Comparison of ENCODE assay signal across 8 cellular contexts in genomic region chr17:4263282-4264215, GRCh38. TPM values are rescaled to one million over a fixed set of nuclear protein-coding genes. Genes with fewer than 3 reads are reported as not detected.
DNase-seq lines count a peak whose midpoint lies in the region; ATAC-seq and TF ChIP-seq lines count a peak whose summit lies in the region.

TSS of gene ANKFY1 (minus strand) at chr17:4263979. CDS start at chr17:4263941, 38 bp downstream.

- CTCF ChIA-PET in RWPE1 (lab: Yijun Ruan, JAX), result interaction anchor here (0.6 kb wide), 3 partner anchors 19 to 36 kb away, joined by 3 read pairs; no protein-coding TSS in a partner anchor

- H3K4me1 ChIP-seq in GM23338 (ENCODE audit: insufficient read depth), result peaks cover 13% of the 10 kb centered on the region

- peaks cover 11% of the 10 kb centered on the region; the same call in 1 of the 2 replicates for H3F3A ChIP-seq in GM23338 (replicated peaks; ENCODE audit: low read depth)

- H3K79me2 ChIP-seq in GM23338 (replicated peaks; ENCODE audit: insufficient read depth), result peaks cover 52% of the 10 kb centered on the region

- peak within 1 kb of the TSS; percentile 33 for H3K27ac ChIP-seq in GM23338 (ENCODE audit: low read depth)
- H3K27ac ChIP-seq in RWPE1, result peak within 1 kb of the TSS; percentile 77

- DNase-seq in DMS79 treated with DMSO at 0.1 percent for 48 hours (lab: John Stamatoyannopoulos, UW), result peak; percentile 95
- peak; percentile 98 for DNase-seq in GM23338 (ENCODE audit: low spot score)
- peak; percentile 96 for DNase-seq in LoVo (ENCODE audit: low spot score)
- DNase-seq in RWPE1 (ENCODE audit: low spot score), result peak; percentile 98
- peak; percentile 90 for DNase-seq in fibroblast of mammary gland (ENCODE audit: low read depth)
- DNase-seq in naive thymus-derived CD8-positive, alpha-beta T cell, result peak; percentile 96 to 99 (median 98)
- peak; percentile 98 for DNase-seq in stimulated activated naive B cell treated with anti-CD40 and anti-IgM and Interleukin-4, amounts not matched to agents 10 μg/mL and 1 μg/mL and 100 μg/mL, for 72 hours

- H3K4me1 Mint-ChIP-seq in GM23338, result peaks cover 32% of the 10 kb centered on the region
- peaks cover 24% of the 10 kb centered on the region for H3K4me1 Mint-ChIP-seq in activated T-helper 17 cell treated with anti-CD3 and anti-CD28 coated beads, Interleukin-2, amount 50 U/mL, for 72 hours
- H3K4me1 Mint-ChIP-seq in naive thymus-derived CD8-positive, alpha-beta T cell, result peaks cover 21 to 44% (median 40%) of the 10 kb centered on the region in 4 donors
- peaks cover 33 to 44% of the 10 kb centered on the region in 2 donors for H3K4me1 Mint-ChIP-seq in stimulated activated naive B cell treated with anti-CD40 and anti-IgM and Interleukin-4, amounts not matched to agents 10 μg/mL and 1 μg/mL and 100 μg/mL, for 72 hours

- peaks cover 42% of the 10 kb centered on the region for H4K20me1 ChIP-seq in GM23338 (replicated peaks; ENCODE audit: insufficient read depth)

- TF ChIP-seq CTCF in GM23338 (conservative IDR thresholded peaks at IDR 0.05; ENCODE audit: low read depth in 2 of 2) (no peak), RWPE1 (conservative IDR thresholded peaks at IDR 0.05; ENCODE audit: low read depth) (no peak), fibroblast of mammary gland (conservative IDR thresholded peaks at IDR 0.05; ENCODE audit: control insufficient read depth, insufficient read depth, low read depth, low read length) (no peak)

- peaks cover 14% of the 10 kb centered on the region for H3K9me3 Mint-ChIP-seq in GM23338
- peaks cover 4% of the 10 kb centered on the region for H3K9me3 Mint-ChIP-seq in activated T-helper 17 cell treated with anti-CD3 and anti-CD28 coated beads, Interleukin-2, amount 50 U/mL, for 72 hours
- H3K9me3 Mint-ChIP-seq in naive thymus-derived CD8-positive, alpha-beta T cell, result no peaks in the 10 kb centered on the region
- H3K9me3 Mint-ChIP-seq in stimulated activated naive B cell treated with anti-CD40 and anti-IgM and Interleukin-4, amounts not matched to agents 10 μg/mL and 1 μg/mL and 100 μg/mL, for 72 hours, result peaks cover 4 to 5% of the 10 kb centered on the region in 2 donors

- peaks cover 7% of the 10 kb centered on the region for H3K27me3 Mint-ChIP-seq in GM23338 (ENCODE audit: insufficient read depth, low read depth, poor library complexity)
- H3K27me3 Mint-ChIP-seq in activated T-helper 17 cell treated with anti-CD3 and anti-CD28 coated beads, Interleukin-2, amount 50 U/mL, for 72 hours, result no peaks in the 10 kb centered on the region
- no peaks in the 10 kb centered on the region for H3K27me3 Mint-ChIP-seq in naive thymus-derived CD8-positive, alpha-beta T cell
- no peaks in the 10 kb centered on the region for H3K27me3 Mint-ChIP-seq in stimulated activated naive B cell treated with anti-CD40 and anti-IgM and Interleukin-4, amounts not matched to agents 10 μg/mL and 1 μg/mL and 100 μg/mL, for 72 hours

- peak within 1 kb of the TSS; percentile 85 for H3K4me2 ChIP-seq in GM23338

- peak within 1 kb of the TSS; percentile 88 for H3K4me3 Mint-ChIP-seq in GM23338
- H3K4me3 Mint-ChIP-seq in activated T-helper 17 cell treated with anti-CD3 and anti-CD28 coated beads, Interleukin-2, amount 50 U/mL, for 72 hours, result peak within 1 kb of the TSS; percentile 99
- H3K4me3 Mint-ChIP-seq in naive thymus-derived CD8-positive, alpha-beta T cell, result peak within 1 kb of the TSS; percentile 89 to 97 (median 95)
- H3K4me3 Mint-ChIP-seq in stimulated activated naive B cell treated with anti-CD40 and anti-IgM and Interleukin-4, amounts not matched to agents 10 μg/mL and 1 μg/mL and 100 μg/mL, for 72 hours, result peak within 1 kb of the TSS; percentile 87 to 94

- no peaks in the 10 kb centered on the region for H3K9me2 ChIP-seq in GM23338 (ENCODE audit: insufficient read depth)

- ATAC-seq in GM23338, result peak; percentile 92
- peak; percentile 100 for ATAC-seq in activated T-helper 17 cell treated with anti-CD3 and anti-CD28 coated beads, Interleukin-2, amount 50 U/mL, for 72 hours (replicated peaks)
- peak; percentile 97 for ATAC-seq in naive thymus-derived CD8-positive, alpha-beta T cell
- ATAC-seq in stimulated activated naive B cell treated with anti-CD40 and anti-IgM and Interleukin-4, amounts not matched to agents 10 μg/mL and 1 μg/mL and 100 μg/mL, for 72 hours (replicated peaks), result peak; percentile 97 to 98

- no peaks in the 10 kb centered on the region for H3K27me3 ChIP-seq in GM23338 (ENCODE audit: insufficient read depth)

- H2AFZ ChIP-seq in GM23338, result peak within 1 kb of the TSS; percentile 57

- peak within 1 kb of the TSS; percentile 94 for H3K4me3 ChIP-seq in GM23338
- peak within 1 kb of the TSS; percentile 90 for H3K4me3 ChIP-seq in fibroblast of mammary gland (ENCODE audit: control insufficient read depth, low read depth, low read length)

- peaks cover 37% of the 10 kb centered on the region for H3K36me3 Mint-ChIP-seq in GM23338 (ENCODE audit: low read depth)
- peaks cover 29% of the 10 kb centered on the region for H3K36me3 Mint-ChIP-seq in activated T-helper 17 cell treated with anti-CD3 and anti-CD28 coated beads, Interleukin-2, amount 50 U/mL, for 72 hours (ENCODE audit: low read depth)
- peaks cover 0 to 15% (median 9%) of the 10 kb centered on the region in 3 donors for H3K36me3 Mint-ChIP-seq in naive thymus-derived CD8-positive, alpha-beta T cell
- peaks cover 23 to 45% of the 10 kb centered on the region in 2 donors for H3K36me3 Mint-ChIP-seq in stimulated activated naive B cell treated with anti-CD40 and anti-IgM and Interleukin-4, amounts not matched to agents 10 μg/mL and 1 μg/mL and 100 μg/mL, for 72 hours

- H3K36me3 ChIP-seq in GM23338 (ENCODE audit: insufficient read depth), result peaks cover 8% of the 10 kb centered on the region

- H3K27ac Mint-ChIP-seq in GM23338, result peak within 1 kb of the TSS; percentile 84
- peak within 1 kb of the TSS; percentile 100 for H3K27ac Mint-ChIP-seq in activated T-helper 17 cell treated with anti-CD3 and anti-CD28 coated beads, Interleukin-2, amount 50 U/mL, for 72 hours
- peak within 1 kb of the TSS; percentile 85 to 97 (median 94) for H3K27ac Mint-ChIP-seq in naive thymus-derived CD8-positive, alpha-beta T cell
- peak within 1 kb of the TSS; percentile 96 for H3K27ac Mint-ChIP-seq in stimulated activated naive B cell treated with anti-CD40 and anti-IgM and Interleukin-4, amounts not matched to agents 10 μg/mL and 1 μg/mL and 100 μg/mL, for 72 hours

- POLR2A ChIA-PET in RWPE1 (lab: Yijun Ruan, JAX; ENCODE audit: low non-redundant PET), result interaction anchor here (1.1 kb wide), 1 partner anchor 41 kb away, joined by 3 read pairs; no protein-coding TSS in a partner anchor
- POLR2A ChIA-PET in naive thymus-derived CD8-positive, alpha-beta T cell (lab: Charles Lee), result interaction anchor here (0.9 to 1.5 kb wide), 2 partner anchors 12 to 102 kb away, joined by 4 to 7 read pairs; partner anchors contain the start of gene UBE2G1

TF ChIP-seq in GM23338, 12 proteins besides CTCF, POLR2A, EP300 and RAD21:
- peak; percentile 95 for TF ChIP-seq POLR2AphosphoS5 (IDR thresholded peaks at IDR 0.05; ENCODE audit: low read depth)
- no peak for TF ChIP-seq ZNF331 (CRISPR knock-in tag; IDR thresholded peaks at IDR 0.05; ENCODE audit: low read depth)
- peak; percentile 39; the same call in 1 of the 2 replicates for TF ChIP-seq ETS1 (IDR thresholded peaks at IDR 0.05)
- TF ChIP-seq REST (IDR thresholded peaks at IDR 0.05; ENCODE audit: unreplicated experiment), result no peak
TF ChIP-seq in GM23338: peak in this region for 2.

RNA-seq across cellular contexts. Expression of gene ANKFY1, which starts in this region (rescaled TPM):
- 44.4 and 55.2 TPM in 2 replicates for total RNA-seq in GM23338 (2014; rRNA removed; shearing (Covaris generic))
- polyA plus RNA-seq in GM23338 (2016; fragmentation: Nextera tagmentation; extraction: Ambion mirVana), result 12.1 and 12.9 TPM in 2 replicates
- total RNA-seq in activated T-helper 17 cell treated with anti-CD3 and anti-CD28 coated beads, Interleukin-2, amount 50 U/mL, for 72 hours, result 10 to 100 TPM; 31.7 to 48.3 TPM
- 10 to 100 TPM; 65.0 to 68.9 TPM for total RNA-seq in naive thymus-derived CD8-positive, alpha-beta T cell
- 10 to 100 TPM in 1 of 3 donors, 1 to 10 TPM in 2; 9.9 to 13.7 (median 10.0) TPM for polyA plus RNA-seq in naive thymus-derived CD8-positive, alpha-beta T cell

Comparison
In these comparisons a context has a peak if more than half of its experiments do, and no peak if none do; other contexts are left out.
1. Peak in every context shown above with its lines: DNase-seq, ATAC-seq, H3K4me3 ChIP-seq and H3K27ac ChIP-seq.